In genomic region chr2:172426635-172427255, GRCh38 we compare ENCODE assay signal across 8 cellular contexts. TPM values are rescaled to one million over a fixed set of nuclear protein-coding genes. Genes with fewer than 3 reads are reported as not detected.
DNase-seq lines count a peak whose midpoint lies in the region; ATAC-seq and TF ChIP-seq lines count a peak whose summit lies in the region.

No MANE protein-coding gene starts in this region.

- WGBS in sigmoid colon, 2 donors: 16 to 60% methylated on average over 17 of the region's 17 CpGs

- no peak for DNase-seq in fibroblast of villous mesenchyme (ENCODE audit: low read depth)
- no peak for DNase-seq in sigmoid colon
- no peak for DNase-seq in AG20443 (ENCODE audit: low spot score)
- DNase-seq in GOT3 (lab: John Stamatoyannopoulos, UW): no peak
- no peak for DNase-seq in NCI-H1436 (lab: John Stamatoyannopoulos, UW)

- no peaks in the 10 kb centered on the region for H3K9me2 ChIP-seq in SU-DHL-6 (replicated peaks; ENCODE audit: insufficient read depth, low read length)

- H3K79me2 ChIP-seq in SU-DHL-6 (ENCODE audit: insufficient read depth, low read length): no peaks in the 10 kb centered on the region

- H3K4me1 ChIP-seq in sigmoid colon: peaks cover 0 to 17% (median 8%) of the 10 kb centered on the region in 4 donors

- TF ChIP-seq EP300 in sigmoid colon (IDR thresholded peaks at IDR 0.05): no peak

- no peaks in the 10 kb centered on the region for H3K27me3 ChIP-seq in SU-DHL-6 (ENCODE audit: low read length)
- peaks cover 0 to 42% (median 15%) of the 10 kb centered on the region in 3 donors for H3K27me3 ChIP-seq in sigmoid colon

- H3K9ac ChIP-seq in SU-DHL-6 (ENCODE audit: low read length): peak overlapping the region; percentile 53; the same call in 1 of the 2 replicates

- H2AFZ ChIP-seq in SU-DHL-6 (ENCODE audit: low read depth, low read length, severe bottlenecking): peak overlapping the region; percentile 87

- no peaks in the 10 kb centered on the region for H3F3A ChIP-seq in SU-DHL-6 (ENCODE audit: insufficient read depth)

- TF ChIP-seq CTCF in SU-DHL-6 (IDR thresholded peaks at IDR 0.05; ENCODE audit: insufficient read depth, low read length, poor library complexity, severe bottlenecking) (no peak), fibroblast of villous mesenchyme (IDR thresholded peaks at IDR 0.05; ENCODE audit: insufficient read depth, low read depth, low read length) (no peak), sigmoid colon (IDR thresholded peaks at IDR 0.05) (no peak)

- no peak overlapping the region for H3K27ac ChIP-seq in SU-DHL-6 (ENCODE audit: low read depth, low read length)
- peak overlapping the region in 2 of 4 donors; percentile 70 to 72 for H3K27ac ChIP-seq in sigmoid colon

- no peaks in the 10 kb centered on the region for H4K20me1 ChIP-seq in SU-DHL-6 (ENCODE audit: low read depth, low read length)

- H3K4me2 ChIP-seq in SU-DHL-6 (ENCODE audit: low read depth, low read length, poor library complexity, severe bottlenecking): peak overlapping the region; percentile 86

- H3K36me3 ChIP-seq in SU-DHL-6 (ENCODE audit: low read length) (no peaks in the 10 kb centered on the region), sigmoid colon (no peaks in the 10 kb centered on the region)

- intact Hi-C loops in sigmoid colon (cut with DNase I): no loop called here

- ATAC-seq in GM18909 (IDR thresholded peaks at IDR 0.05; ENCODE audit: poor library complexity, unreplicated experiment): peak; percentile 7
- no peak for ATAC-seq in GM21717 (IDR thresholded peaks at IDR 0.05; ENCODE audit: unreplicated experiment)

- H3K4me3 ChIP-seq in SU-DHL-6 (ENCODE audit: insufficient read depth, low read length, poor library complexity, severe bottlenecking) (peak overlapping the region; percentile 67), fibroblast of villous mesenchyme (ENCODE audit: low read depth, low read length) (peak overlapping the region; percentile 68), sigmoid colon (peak overlapping the region; percentile 39 to 71 (median 57))

- H3K9me3 ChIP-seq in SU-DHL-6 (ENCODE audit: insufficient read depth, low read length): no peaks in the 10 kb centered on the region
- H3K9me3 ChIP-seq in sigmoid colon: no peaks in the 10 kb centered on the region

- TF ChIP-seq POLR2A in sigmoid colon (IDR thresholded peaks at IDR 0.05): no peak

RNA-seq across cellular contexts. Expression of gene ITGA6, which starts 0.6 kb away (rescaled TPM):
- total RNA-seq in fibroblast of villous mesenchyme (58.0 and 131 TPM in 2 replicates), sigmoid colon (10 to 100 TPM in 3 of 4 donors, 1 to 10 TPM in 1; 9.9 to 31.0 (median 17.8) TPM)
- 10 to 100 TPM in 2 of 3 donors, 1 to 10 TPM in 1; 8.4 to 66.5 (median 11.8) TPM for polyA plus RNA-seq in sigmoid colon
